ENCODE assay signal across 8 cellular contexts in the genomic region with DNA sequence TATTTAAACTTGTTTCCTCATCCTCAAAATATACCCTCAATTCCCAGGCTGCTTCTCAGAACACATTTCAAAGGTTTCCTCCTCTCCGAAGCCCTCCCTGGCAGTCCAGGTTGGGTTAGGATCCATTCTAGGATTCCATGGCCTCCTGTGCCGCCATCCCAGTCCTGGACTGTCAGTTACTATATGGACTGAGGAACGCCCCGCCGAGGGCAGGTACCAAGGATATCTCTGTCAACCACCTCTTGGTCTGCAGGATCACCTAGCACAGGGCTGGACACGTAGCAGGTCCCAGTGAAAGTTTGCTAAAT. TPM values are rescaled to one million over a fixed set of nuclear protein-coding genes. Genes with fewer than 3 reads are reported as not detected.
DNase-seq lines count a peak whose midpoint lies in the region; ATAC-seq lines count a peak whose summit lies in the region.
"Had no signal": no experiment of that assay in that cellular context is flagged by ENCODE, and none has a peak within 500 bp of the region (broad histone marks: within the 10 kb centered on the region; RNA-seq: fewer than 3 reads in every experiment).

No MANE protein-coding gene starts in this region.

- peaks cover 12 to 21% (median 17%) of the 10 kb centered on the region in 4 donors for H3K4me1 Mint-ChIP-seq in CD4-positive, alpha-beta memory T cell
- peaks cover 21% of the 10 kb centered on the region for H3K4me1 Mint-ChIP-seq in activated CD4-positive, alpha-beta memory T cell treated with anti-CD3 and anti-CD28 coated beads, Interleukin-2, amount 10 ng/mL, durations not matched to agents 7 days and 5 days
- peaks cover 18 to 22% (median 18%) of the 10 kb centered on the region in 3 donors for H3K4me1 Mint-ChIP-seq in naive B cell

- in situ Hi-C loops in ACHN (cut with HindIII; ENCODE audit: low pct_ligation_motif_present, low pct_unique_long_range_greater_than_20kb, low sequenced_read_pairs), result no loop called here

- ATAC-seq in naive B cell (ENCODE audit: low read depth in 2 of 2), result no peak
- ATAC-seq in activated CD4-positive, CD25-positive, alpha-beta regulatory T cell treated with anti-CD3 and anti-CD28 coated beads, Interleukin-2, amount 50 U/mL, for 24 hours, result no peak

- H3K27ac ChIP-seq in CD4-positive, alpha-beta memory T cell (ENCODE audit: low read depth, low read length), result no peak overlapping the region

- no peak for DNase-seq in CD4-positive, alpha-beta memory T cell
- DNase-seq in activated CD4-positive, alpha-beta memory T cell treated with anti-CD3 and anti-CD28 coated beads, Interleukin-2, amount 10 ng/mL, durations not matched to agents 7 days and 5 days, result no peak
- DNase-seq in naive B cell, result no peak
- no peak for DNase-seq in NCI-H526 (lab: John Stamatoyannopoulos, UW)
- no peak for DNase-seq in ACHN
- DNase-seq: dermis blood vessel endothelial cell, Right ventricle myocardium superior had no signal

- H3K9me3 Mint-ChIP-seq in CD4-positive, alpha-beta memory T cell, result no peaks in the 10 kb centered on the region
- no peaks in the 10 kb centered on the region for H3K9me3 Mint-ChIP-seq in activated CD4-positive, alpha-beta memory T cell treated with anti-CD3 and anti-CD28 coated beads, Interleukin-2, amount 10 ng/mL, durations not matched to agents 7 days and 5 days
- peaks cover 0 to 2% (median 0%) of the 10 kb centered on the region in 7 donors for H3K9me3 Mint-ChIP-seq in naive B cell

- H3K27me3 Mint-ChIP-seq in CD4-positive, alpha-beta memory T cell, result no peaks in the 10 kb centered on the region
- H3K27me3 Mint-ChIP-seq in activated CD4-positive, alpha-beta memory T cell treated with anti-CD3 and anti-CD28 coated beads, Interleukin-2, amount 10 ng/mL, durations not matched to agents 7 days and 5 days, result no peaks in the 10 kb centered on the region
- H3K27me3 Mint-ChIP-seq in naive B cell, result no peaks in the 10 kb centered on the region

- peaks cover 11% of the 10 kb centered on the region for H3K4me1 ChIP-seq in CD4-positive, alpha-beta memory T cell (ENCODE audit: insufficient read depth, low read length)

- H3K36me3 ChIP-seq in CD4-positive, alpha-beta memory T cell (ENCODE audit: insufficient read depth, low read length), result peaks cover 10% of the 10 kb centered on the region

- H3K9me3 ChIP-seq in CD4-positive, alpha-beta memory T cell (ENCODE audit: control insufficient read depth in 1 of 2, low read length in 2 of 2), result no peaks in the 10 kb centered on the region

- POLR2A ChIA-PET in CD4-positive, alpha-beta memory T cell (lab: Charles Lee; ENCODE audit: partially characterized antibody), result interaction anchor here (8.9 kb wide), 1 partner anchor 22 kb away, joined by 227 read pairs; the partner anchor contains the start of gene SERTAD1
- POLR2A ChIA-PET in activated CD4-positive, alpha-beta memory T cell treated with anti-CD3 and anti-CD28 coated beads, Interleukin-2, amount 10 ng/mL, durations not matched to agents 7 days and 5 days (lab: Charles Lee), result interaction anchor here (4.0 kb wide), 1 partner anchor 20 kb away, joined by 26 read pairs; the partner anchor contains the start of gene BLVRB

- no peaks in the 10 kb centered on the region for H3K27me3 ChIP-seq in CD4-positive, alpha-beta memory T cell (ENCODE audit: insufficient read depth, low read length)

- peaks cover 3 to 19% of the 10 kb centered on the region in 2 donors for H3K36me3 Mint-ChIP-seq in CD4-positive, alpha-beta memory T cell
- peaks cover 19% of the 10 kb centered on the region for H3K36me3 Mint-ChIP-seq in activated CD4-positive, alpha-beta memory T cell treated with anti-CD3 and anti-CD28 coated beads, Interleukin-2, amount 10 ng/mL, durations not matched to agents 7 days and 5 days (ENCODE audit: low read depth)
- peaks cover 0 to 9% of the 10 kb centered on the region in 2 donors for H3K36me3 Mint-ChIP-seq in naive B cell

- CTCF ChIA-PET in CD4-positive, alpha-beta memory T cell (lab: Charles Lee; ENCODE audit: partially characterized antibody), result no interaction called here
- CTCF ChIA-PET in activated CD4-positive, alpha-beta memory T cell treated with anti-CD3 and anti-CD28 coated beads, Interleukin-2, amount 10 ng/mL, durations not matched to agents 7 days and 5 days (lab: Charles Lee), result interaction anchor here (4.7 kb wide), 1 partner anchor 19 kb away, joined by 30 read pairs; the partner anchor contains the start of gene BLVRB

- H3K27ac Mint-ChIP-seq in CD4-positive, alpha-beta memory T cell, result peak overlapping the region in 4 of 7 donors; percentile 36 to 85 (median 72)
- no peak overlapping the region for H3K27ac Mint-ChIP-seq in activated CD4-positive, alpha-beta memory T cell treated with anti-CD3 and anti-CD28 coated beads, Interleukin-2, amount 10 ng/mL, durations not matched to agents 7 days and 5 days
- peak overlapping the region in 2 of 6 donors; percentile 41 to 87 for H3K27ac Mint-ChIP-seq in naive B cell

- peak overlapping the region; percentile 20 to 68 (median 50) for H3K4me3 Mint-ChIP-seq in CD4-positive, alpha-beta memory T cell
- peak overlapping the region; percentile 44 for H3K4me3 Mint-ChIP-seq in activated CD4-positive, alpha-beta memory T cell treated with anti-CD3 and anti-CD28 coated beads, Interleukin-2, amount 10 ng/mL, durations not matched to agents 7 days and 5 days
- H3K4me3 Mint-ChIP-seq in naive B cell, result peak overlapping the region in 6 of 8 donors; percentile 9 to 98 (median 84)

- intact Hi-C loops in CD4-positive, alpha-beta memory T cell (cut with micrococcal nuclease), result loop anchor here (2.0 kb wide), 1 partner anchor 159 kb away; no protein-coding TSS in a partner anchor

- H3K4me3 ChIP-seq in CD4-positive, alpha-beta memory T cell (ENCODE audit: low read length in 2 of 2), result no peak overlapping the region

RNA-seq across cellular contexts. Expression of gene SERTAD3, which starts 1.5 kb away (rescaled TPM):
- total RNA-seq in CD4-positive, alpha-beta memory T cell, result 10 to 100 TPM; 17.8 to 19.4 TPM
- polyA plus RNA-seq in CD4-positive, alpha-beta memory T cell, result 10 to 100 TPM in 1 of 2 donors, 1 to 10 TPM in 1; 9.4 to 11.4 TPM
- 10 to 100 TPM; 18.0 to 20.3 TPM for total RNA-seq in activated CD4-positive, alpha-beta memory T cell treated with anti-CD3 and anti-CD28 coated beads, Interleukin-2, amount 10 ng/mL, durations not matched to agents 7 days and 5 days
- polyA plus RNA-seq in naive B cell (ENCODE audit: low read depth in 6 of 6), result 10 to 100 TPM in 5 of 6 donors, 1 to 10 TPM in 1; 9.8 to 17.6 (median 13.3) TPM

RNA-seq across cellular contexts. Expression of gene SERTAD1, which starts 19.8 kb away (rescaled TPM):
- total RNA-seq in CD4-positive, alpha-beta memory T cell, result 10 to 100 TPM; 10.6 to 11.3 TPM
- polyA plus RNA-seq in CD4-positive, alpha-beta memory T cell, result 10 to 100 TPM in 1 of 2 donors, 1 to 10 TPM in 1; 5.4 to 10.7 TPM
- 10 to 100 TPM; 10.6 to 10.7 TPM for total RNA-seq in activated CD4-positive, alpha-beta memory T cell treated with anti-CD3 and anti-CD28 coated beads, Interleukin-2, amount 10 ng/mL, durations not matched to agents 7 days and 5 days
- 10 to 100 TPM in 4 of 6 donors, 1 to 10 TPM in 2; 8.7 to 23.0 (median 13.0) TPM for polyA plus RNA-seq in naive B cell (ENCODE audit: low read depth in 6 of 6)

RNA-seq across cellular contexts. Expression of gene BLVRB, which starts 20.0 kb away (rescaled TPM):
- 10 to 100 TPM; 12.3 to 16.3 TPM for total RNA-seq in CD4-positive, alpha-beta memory T cell
- 10 to 100 TPM; 25.4 to 34.6 TPM for polyA plus RNA-seq in CD4-positive, alpha-beta memory T cell
- 10 to 100 TPM; 20.1 to 20.5 TPM for total RNA-seq in activated CD4-positive, alpha-beta memory T cell treated with anti-CD3 and anti-CD28 coated beads, Interleukin-2, amount 10 ng/mL, durations not matched to agents 7 days and 5 days
- polyA plus RNA-seq in naive B cell (ENCODE audit: low read depth in 6 of 6), result 10 to 100 TPM in 5 of 6 donors, 1 to 10 TPM in 1; 5.3 to 35.3 (median 24.5) TPM

RNA-seq across cellular contexts. Expression of gene SPTBN4, which starts 21.2 kb away (rescaled TPM):
- total RNA-seq in CD4-positive, alpha-beta memory T cell, result under 1 TPM; 0.17 to 0.30 TPM
- polyA plus RNA-seq in CD4-positive, alpha-beta memory T cell, result under 1 TPM in 1 of 2 donors, not detected in 1; 0.02 TPM
- total RNA-seq in activated CD4-positive, alpha-beta memory T cell treated with anti-CD3 and anti-CD28 coated beads, Interleukin-2, amount 10 ng/mL, durations not matched to agents 7 days and 5 days, result 1 to 10 TPM in 1 of 2 experiments, under 1 TPM in 1; 0.60 to 1.3 TPM
- not detected for polyA plus RNA-seq in naive B cell (ENCODE audit: low read depth in 6 of 6)

RNA-seq across cellular contexts. Expression of gene PRX, which starts 32.4 kb away (rescaled TPM):
- 1 to 10 TPM; 3.3 to 3.4 TPM for total RNA-seq in CD4-positive, alpha-beta memory T cell
- polyA plus RNA-seq in CD4-positive, alpha-beta memory T cell, result under 1 TPM in 1 of 2 donors, not detected in 1; 0.23 TPM
- 1 to 10 TPM; 1.1 to 1.5 TPM for total RNA-seq in activated CD4-positive, alpha-beta memory T cell treated with anti-CD3 and anti-CD28 coated beads, Interleukin-2, amount 10 ng/mL, durations not matched to agents 7 days and 5 days
- under 1 TPM in 4 of 6 donors, not detected in 2; 0.05 to 0.38 (median 0.23) TPM for polyA plus RNA-seq in naive B cell (ENCODE audit: low read depth in 6 of 6)
